10 cellular contexts compared by ENCODE assay signal in genomic region chr11:61961570-61962212, GRCh38. TPM values are rescaled to one million over a fixed set of nuclear protein-coding genes. Genes with fewer than 3 reads are reported as not detected.
DNase-seq lines count a peak whose midpoint lies in the region; ATAC-seq and TF ChIP-seq lines count a peak whose summit lies in the region.
"Had no signal": no experiment of that assay in that cellular context is flagged by ENCODE, and none has a peak within 500 bp of the region (broad histone marks: within the 10 kb centered on the region; RNA-seq: fewer than 3 reads in every experiment).

No MANE protein-coding gene starts in this region.

- H3K27me3 ChIP-seq in AG04450 (ENCODE audit: control insufficient read depth, insufficient read depth, low read length) (no peaks in the 10 kb centered on the region), esophagus squamous epithelium (no peaks in the 10 kb centered on the region)

- no peaks in the 10 kb centered on the region for H3K9me3 ChIP-seq in AG04450 (ENCODE audit: control insufficient read depth, insufficient read depth, low read length)
- no peaks in the 10 kb centered on the region for H3K9me3 ChIP-seq in esophagus squamous epithelium

- H3K27ac Mint-ChIP-seq in natural killer cell: peak overlapping the region in 1 of 2 donors; percentile 93
- no peak overlapping the region for H3K27ac Mint-ChIP-seq in activated CD4-positive, alpha-beta T cell treated with anti-CD3 and anti-CD28 coated beads, Interleukin-2, amount 10 ng/mL, durations not matched to agents 24 days and 14 days

- H3K27ac ChIP-seq in AG04450 (ENCODE audit: low read depth, low read length): peak overlapping the region; percentile 11
- peak overlapping the region in 3 of 4 donors; percentile 94 to 99 (median 98) for H3K27ac ChIP-seq in esophagus squamous epithelium

- 87 to 93% methylated on average over 8 of the region's 8 CpGs for WGBS in esophagus squamous epithelium, 2 donors

- H3K4me3 ChIP-seq in AG04450 (ENCODE audit: low read depth, low read length) (no peak overlapping the region), esophagus squamous epithelium (no peak overlapping the region)

- H3K27me3 Mint-ChIP-seq in natural killer cell (ENCODE audit: low read depth in 2 of 2): no peaks in the 10 kb centered on the region
- H3K27me3 Mint-ChIP-seq in activated CD4-positive, alpha-beta T cell treated with anti-CD3 and anti-CD28 coated beads, Interleukin-2, amount 10 ng/mL, durations not matched to agents 24 days and 14 days: peaks cover 1% of the 10 kb centered on the region

- H3K9me3 Mint-ChIP-seq in natural killer cell: no peaks in the 10 kb centered on the region
- H3K9me3 Mint-ChIP-seq in activated CD4-positive, alpha-beta T cell treated with anti-CD3 and anti-CD28 coated beads, Interleukin-2, amount 10 ng/mL, durations not matched to agents 24 days and 14 days: no peaks in the 10 kb centered on the region

- peaks cover 32 to 34% of the 10 kb centered on the region in 2 donors for H3K4me1 Mint-ChIP-seq in natural killer cell
- H3K4me1 Mint-ChIP-seq in activated CD4-positive, alpha-beta T cell treated with anti-CD3 and anti-CD28 coated beads, Interleukin-2, amount 10 ng/mL, durations not matched to agents 24 days and 14 days: peaks cover 30% of the 10 kb centered on the region

- no peak for DNase-seq in AG04450 (ENCODE audit: low read depth, low spot score)
- peak; percentile 82 for DNase-seq in M059J (ENCODE audit: low read depth)
- no peak for DNase-seq in esophagus squamous epithelium (lab: John Stamatoyannopoulos, UW)
- no peak for DNase-seq in natural killer cell
- no peak for DNase-seq in HPDE6-E6E7 (ENCODE audit: extremely low spot score)
- no peak for DNase-seq in activated CD4-positive, alpha-beta T cell treated with anti-CD3 and anti-CD28 coated beads, Interleukin-2, amount 50 U/mL, for 1 hour
- DNase-seq in activated CD4-positive, alpha-beta T cell treated with anti-CD3 and anti-CD28 coated beads, Interleukin-2, amount 10 ng/mL, durations not matched to agents 24 days and 14 days: no peak
- DNase-seq: GF-D8 had no signal

- POLR2A ChIA-PET in AG04450 (lab: Yijun Ruan, JAX): interaction anchor here (1.3 to 3.6 kb wide), 4 partner anchors 10 to 120 kb away, joined by 8 to 27 read pairs (median 20); partner anchors contain the start of gene BEST1

- peaks cover 18 to 61% (median 40%) of the 10 kb centered on the region in 3 donors for H3K4me1 ChIP-seq in esophagus squamous epithelium

- CTCF ChIA-PET in AG04450 (lab: Charles Lee): interaction anchor here (0.6 to 14.7 kb wide), 5 partner anchors 14 to 146 kb away, joined by 3 to 135 read pairs (median 22); no protein-coding TSS in a partner anchor

- peaks cover 14 to 44% (median 24%) of the 10 kb centered on the region in 3 donors for H3K36me3 ChIP-seq in esophagus squamous epithelium

- peak in 1 of 3 donors; percentile 3 for ATAC-seq in natural killer cell
- ATAC-seq in GM19395 (IDR thresholded peaks at IDR 0.05; ENCODE audit: unreplicated experiment): no peak

- intact Hi-C loops in esophagus squamous epithelium (cut with DNase I): no loop called here
- intact Hi-C loops in natural killer cell (cut with micrococcal nuclease): no loop called here
- intact Hi-C loops in activated CD4-positive, alpha-beta T cell treated with anti-CD3 and anti-CD28 coated beads, Interleukin-2, amount 10 ng/mL, durations not matched to agents 24 days and 14 days (cut with micrococcal nuclease): no loop called here

- TF ChIP-seq POLR2A in esophagus squamous epithelium (IDR thresholded peaks at IDR 0.05): no peak

- TF ChIP-seq CTCF in AG04450 (IDR thresholded peaks at IDR 0.05; ENCODE audit: low read depth, low read length) (no peak), esophagus squamous epithelium (IDR thresholded peaks at IDR 0.05) (no peak), natural killer cell (IDR thresholded peaks at IDR 0.05) (no peak)

- peak overlapping the region; percentile 31 for H3K4me3 Mint-ChIP-seq in natural killer cell
- H3K4me3 Mint-ChIP-seq in activated CD4-positive, alpha-beta T cell treated with anti-CD3 and anti-CD28 coated beads, Interleukin-2, amount 10 ng/mL, durations not matched to agents 24 days and 14 days: no peak overlapping the region

- H3K36me3 Mint-ChIP-seq in natural killer cell: peaks cover 10% of the 10 kb centered on the region
- H3K36me3 Mint-ChIP-seq in activated CD4-positive, alpha-beta T cell treated with anti-CD3 and anti-CD28 coated beads, Interleukin-2, amount 10 ng/mL, durations not matched to agents 24 days and 14 days (ENCODE audit: low read depth): peaks cover 42% of the 10 kb centered on the region

RNA-seq across cellular contexts. Expression of gene FTH1, which starts 5.7 kb away (rescaled TPM):
- 3,294 and 4,220 TPM in 2 replicates for polyA plus RNA-seq in AG04450 (2011; rRNA removed)
- 1,880 and 1,982 TPM in 2 replicates for polyA minus RNA-seq in AG04450 (2011; rRNA and poly(A)+ RNA removed)
- total RNA-seq in M059J (2014; rRNA removed; shearing (Covaris generic)): 645 and 948 TPM in 2 replicates
- total RNA-seq in esophagus squamous epithelium (1,000 to 10,000 TPM in 1 of 4 donors, 100 to 1,000 TPM in 3; 716 to 1,904 (median 760) TPM), natural killer cell (1,000 to 10,000 TPM; 1,067 to 1,951 (median 1,796) TPM)
- 500 and 515 TPM in 2 replicates for total RNA-seq in activated CD4-positive, alpha-beta T cell treated with anti-CD3 and anti-CD28 coated beads, Interleukin-2, amount 10 ng/mL, durations not matched to agents 24 days and 14 days

RNA-seq across cellular contexts. Expression of gene BEST1, which starts 11.5 kb away (rescaled TPM):
- 2.6 TPM in 2 replicates for polyA plus RNA-seq in AG04450 (2011; rRNA removed)
- 4.4 and 4.9 TPM in 2 replicates for polyA minus RNA-seq in AG04450 (2011; rRNA and poly(A)+ RNA removed)
- 0.05 and 0.96 TPM in 2 replicates for total RNA-seq in M059J (2014; rRNA removed; shearing (Covaris generic))
- total RNA-seq in esophagus squamous epithelium (1 to 10 TPM in 1 of 4 donors, under 1 TPM in 3; 0.08 to 2.7 (median 0.39) TPM), natural killer cell (1 to 10 TPM in 2 of 3 donors, under 1 TPM in 1; 0.32 to 2.0 (median 1.4) TPM)
- total RNA-seq in activated CD4-positive, alpha-beta T cell treated with anti-CD3 and anti-CD28 coated beads, Interleukin-2, amount 10 ng/mL, durations not matched to agents 24 days and 14 days: 0.07 TPM in 1 of 2 replicates, not detected in the other
- total RNA-seq: activated CD8-positive, alpha-beta memory T cell treated with anti-CD3 and anti-CD28 coated beads for 36 hours had no signal

RNA-seq across cellular contexts. Expression of gene RAB3IL1, which starts 44.3 kb away (rescaled TPM):
- polyA plus RNA-seq in AG04450 (2011; rRNA removed): 2.7 and 3.6 TPM in 2 replicates
- 2.6 and 2.9 TPM in 2 replicates for polyA minus RNA-seq in AG04450 (2011; rRNA and poly(A)+ RNA removed)
- total RNA-seq in M059J (2014; rRNA removed; shearing (Covaris generic)): 0.12 and 1.4 TPM in 2 replicates
- total RNA-seq in esophagus squamous epithelium (10 to 100 TPM in 1 of 4 donors, 1 to 10 TPM in 2, under 1 TPM in 1; 0.15 to 10.3 (median 5.0) TPM), natural killer cell (not detected)
- 0.12 and 0.26 TPM in 2 replicates for total RNA-seq in activated CD4-positive, alpha-beta T cell treated with anti-CD3 and anti-CD28 coated beads, Interleukin-2, amount 10 ng/mL, durations not matched to agents 24 days and 14 days
- total RNA-seq: activated CD8-positive, alpha-beta memory T cell treated with anti-CD3 and anti-CD28 coated beads for 36 hours had no signal
